Comparison of ENCODE assay signal across 17 cellular contexts in genomic region chr16:80623376-80623775, GRCh38.
DNase-seq lines count a peak whose midpoint lies in the region; TF ChIP-seq lines count a peak whose summit lies in the region.
"Had no signal": no experiment of that assay in that cellular context is flagged by ENCODE, and none has a peak within 500 bp of the region (broad histone marks: within the 10 kb centered on the region; RNA-seq: fewer than 3 reads in every experiment).

No MANE protein-coding gene starts in this region.

- no peak overlapping the region for H3K4me3 Mint-ChIP-seq in activated naive CD8-positive, alpha-beta T cell treated with anti-CD3 and anti-CD28 coated beads for 36 hours
- H3K4me3 Mint-ChIP-seq: CD4-positive, alpha-beta T cell had no signal

- H3K36me3 ChIP-seq in brain microvascular endothelial cell (replicated peaks) = no peaks in the 10 kb centered on the region
- H3K36me3 ChIP-seq: BE2C had no signal

- no peaks in the 10 kb centered on the region for H3K27me3 ChIP-seq in brain microvascular endothelial cell (replicated peaks)
- H3K27me3 ChIP-seq: BE2C had no signal

- DNase-seq in GM04504 (ENCODE audit: low read depth) (peak; percentile 20), brain microvascular endothelial cell (peak; percentile 43), fibroblast of peridontal ligament (ENCODE audit: extremely low read depth) (peak; percentile 15), retinal pigment epithelial cell (ENCODE audit: low read depth) (peak; percentile 25), 8988T (no peak), NCI-H510A treated with DMSO at 0.1 percent for 48 hours (lab: John Stamatoyannopoulos, UW) (no peak), NCI-H748 (lab: John Stamatoyannopoulos, UW; ENCODE audit: unreplicated experiment) (no peak)
- DNase-seq in activated naive CD8-positive, alpha-beta T cell treated with anti-CD3 and anti-CD28 coated beads for 36 hours = no peak
- DNase-seq: ACHN; BE2C; CD4-positive, alpha-beta T cell; GM23248; NCI-H1436; NCI-H2029 treated with DMSO at 0.1 percent for 48 hours; NCI-H2171 treated with DMSO at 0.1 percent for 48 hours had no signal

- no peak overlapping the region for H3K4me3 ChIP-seq in brain microvascular endothelial cell (ENCODE audit: low read depth, low read length)
- H3K4me3 ChIP-seq in retinal pigment epithelial cell (ENCODE audit: low read length) = no peak overlapping the region
- H3K4me3 ChIP-seq: GM12878, GM23248, K562 had no signal

- H3K27ac ChIP-seq in brain microvascular endothelial cell = no peak overlapping the region
- H3K27ac ChIP-seq: GM23248 had no signal

- in situ Hi-C loops in brain microvascular endothelial cell (cut with HindIII; ENCODE audit: low pct_ligation_motif_present, low sequenced_read_pairs) = no loop called here

- H3K27me3 Mint-ChIP-seq in activated naive CD8-positive, alpha-beta T cell treated with anti-CD3 and anti-CD28 coated beads for 36 hours = no peaks in the 10 kb centered on the region
- H3K27me3 Mint-ChIP-seq: CD4-positive, alpha-beta T cell had no signal

- peaks cover 12% of the 10 kb centered on the region for H3K36me3 Mint-ChIP-seq in activated naive CD8-positive, alpha-beta T cell treated with anti-CD3 and anti-CD28 coated beads for 36 hours

- H3K9me3 Mint-ChIP-seq in activated naive CD8-positive, alpha-beta T cell treated with anti-CD3 and anti-CD28 coated beads for 36 hours = peaks cover 7% of the 10 kb centered on the region

- no peaks in the 10 kb centered on the region for H3K4me1 Mint-ChIP-seq in activated naive CD8-positive, alpha-beta T cell treated with anti-CD3 and anti-CD28 coated beads for 36 hours

- H3K27ac Mint-ChIP-seq in activated naive CD8-positive, alpha-beta T cell treated with anti-CD3 and anti-CD28 coated beads for 36 hours = no peak overlapping the region
- H3K27ac Mint-ChIP-seq: CD4-positive, alpha-beta T cell had no signal

- no peak for TF ChIP-seq CTCF in brain microvascular endothelial cell (IDR thresholded peaks at IDR 0.05; ENCODE audit: low read depth, low read length, missing control alignments)
- TF ChIP-seq CTCF in retinal pigment epithelial cell (conservative IDR thresholded peaks at IDR 0.05; ENCODE audit: low read depth, low read length) = no peak

Comparison
In these comparisons a context has a peak if more than half of its experiments do, and no peak if none do; other contexts are left out.
1. DNase-seq: peak in GM04504 (single experiment), brain microvascular endothelial cell (single experiment), fibroblast of peridontal ligament (single experiment) and retinal pigment epithelial cell (single experiment); none in activated naive CD8-positive, alpha-beta T cell treated with anti-CD3 and anti-CD28 coated beads for 36 hours (single experiment), 8988T (single experiment), NCI-H510A treated with DMSO at 0.1 percent for 48 hours (single experiment) and NCI-H748 (single experiment).